ENCODE assay signal across 31 cellular contexts in genomic region chr12:1834186-1834925, GRCh38. TPM values are rescaled to one million over a fixed set of nuclear protein-coding genes. Genes with fewer than 3 reads are reported as not detected.
"Had no signal": no experiment of that assay in that cellular context is flagged by ENCODE, and none has a peak within 500 bp of the region (broad histone marks: within the 10 kb centered on the region; RNA-seq: fewer than 3 reads in every experiment).

No MANE protein-coding gene starts in this region.

- H3K4me3 ChIP-seq: breast epithelium, left lung, mucosa of descending colon, pancreas, right lobe of liver, skin epidermis, thyroid gland, upper lobe of left lung, vagina had no signal

- H3K4me1 ChIP-seq: left lung, right lobe of liver had no signal

- H3K27ac Mint-ChIP-seq: activated CD4-positive, alpha-beta memory T cell treated with anti-CD3 and anti-CD28 coated beads, Interleukin-2, amount 10 ng/mL, durations not matched to agents 7 days and 5 days; activated CD4-positive, alpha-beta T cell treated with anti-CD3 and anti-CD28 coated beads, Interleukin-2, amount 10 ng/mL, durations not matched to agents 7 days and 5 days; activated T-cell treated with anti-CD3 and anti-CD28 coated beads, Interleukin-2, amount 50 U/mL, for 24 hours; nephron; stimulated activated memory B cell treated with anti-CD40 and anti-IgM and Interleukin-4, amounts not matched to agents 10 μg/mL and 1 μg/mL and 100 μg/mL, for 72 hours; stimulated activated naive CD8-positive, alpha-beta T cell treated with anti-CD3 and anti-CD28 coated beads, Interleukin-15, amount 100 ng/mL, for 72 hours had no signal

- H3K36me3 ChIP-seq: breast epithelium, left lung, neutrophil, pancreas, right lobe of liver, thyroid gland, upper lobe of left lung, vagina had no signal

- H3K27ac ChIP-seq: breast epithelium, left lung, neutrophil, pancreas, right lobe of liver, skin epidermis, thyroid gland, upper lobe of left lung, vagina had no signal

- DNase-seq: activated CD4-positive, alpha-beta memory T cell treated with anti-CD3 and anti-CD28 coated beads, Interleukin-2, amount 10 ng/mL, durations not matched to agents 7 days and 5 days; activated CD4-positive, alpha-beta T cell treated with anti-CD3 and anti-CD28 coated beads for 1 hour; activated CD4-positive, alpha-beta T cell treated with anti-CD3 and anti-CD28 coated beads, Interleukin-2, amount 10 ng/mL, durations not matched to agents 7 days and 5 days; activated CD8-positive, alpha-beta memory T cell treated with anti-CD3 and anti-CD28 coated beads, Interleukin-2, amount 50 U/mL, for 48 hours; activated gamma-delta T cell; activated naive CD4-positive, alpha-beta T cell treated with anti-CD3 and anti-CD28 coated beads, Interleukin-2, amount 50 U/mL, for 16 hours; activated T-cell treated with anti-CD3 and anti-CD28 coated beads, Interleukin-2, amount 50 U/mL, for 24 hours; amniotic stem cell; central memory CD4-positive, alpha-beta T cell; effector memory CD4-positive, alpha-beta T cell; stimulated activated CD4-positive, alpha-beta T cell treated with anti-CD3 and anti-CD28 coated beads, Interleukin-4, amount 100 ng/mL, for 24 hours; stimulated activated CD8-positive, alpha-beta memory T cell treated with anti-CD3 and anti-CD28 coated beads, Interleukin-4, amount 100 ng/mL, for 48 hours; stimulated activated naive CD8-positive, alpha-beta T cell treated with anti-CD3 and anti-CD28 coated beads, Interleukin-15, amount 100 ng/mL, for 72 hours; substantia nigra; T-helper 2 cell; thyroid gland had no signal

- H3K9me3 Mint-ChIP-seq: activated CD4-positive, alpha-beta memory T cell treated with anti-CD3 and anti-CD28 coated beads, Interleukin-2, amount 10 ng/mL, durations not matched to agents 7 days and 5 days; activated CD4-positive, alpha-beta T cell treated with anti-CD3 and anti-CD28 coated beads, Interleukin-2, amount 10 ng/mL, durations not matched to agents 7 days and 5 days; activated T-cell treated with anti-CD3 and anti-CD28 coated beads, Interleukin-2, amount 50 U/mL, for 24 hours; nephron; stimulated activated memory B cell treated with anti-CD40 and anti-IgM and Interleukin-4, amounts not matched to agents 10 μg/mL and 1 μg/mL and 100 μg/mL, for 72 hours; stimulated activated naive CD8-positive, alpha-beta T cell treated with anti-CD3 and anti-CD28 coated beads, Interleukin-15, amount 100 ng/mL, for 72 hours had no signal

- H3K4me1 Mint-ChIP-seq: activated CD4-positive, alpha-beta memory T cell treated with anti-CD3 and anti-CD28 coated beads, Interleukin-2, amount 10 ng/mL, durations not matched to agents 7 days and 5 days; activated CD4-positive, alpha-beta T cell treated with anti-CD3 and anti-CD28 coated beads, Interleukin-2, amount 10 ng/mL, durations not matched to agents 7 days and 5 days; stimulated activated naive CD8-positive, alpha-beta T cell treated with anti-CD3 and anti-CD28 coated beads, Interleukin-15, amount 100 ng/mL, for 72 hours had no signal

- H3K27me3 ChIP-seq: pancreas, right lobe of liver, thyroid gland had no signal

- H3K36me3 Mint-ChIP-seq: stimulated activated memory B cell treated with anti-CD40 and anti-IgM and Interleukin-4, amounts not matched to agents 10 μg/mL and 1 μg/mL and 100 μg/mL, for 72 hours had no signal

- H3K9me3 ChIP-seq: breast epithelium, left lung, mucosa of descending colon, neutrophil, pancreas, right lobe of liver, thyroid gland, upper lobe of left lung, vagina had no signal

- ATAC-seq: left lung; mucosa of descending colon; pancreas; right lobe of liver; stimulated activated memory B cell treated with anti-CD40 and anti-IgM and Interleukin-4, amounts not matched to agents 10 μg/mL and 1 μg/mL and 100 μg/mL, for 72 hours; stimulated activated naive CD8-positive, alpha-beta T cell treated with anti-CD3 and anti-CD28 coated beads, Interleukin-15, amount 100 ng/mL, for 72 hours had no signal

- H3K4me3 Mint-ChIP-seq: activated CD4-positive, alpha-beta memory T cell treated with anti-CD3 and anti-CD28 coated beads, Interleukin-2, amount 10 ng/mL, durations not matched to agents 7 days and 5 days; activated CD4-positive, alpha-beta T cell treated with anti-CD3 and anti-CD28 coated beads, Interleukin-2, amount 10 ng/mL, durations not matched to agents 7 days and 5 days; activated T-cell treated with anti-CD3 and anti-CD28 coated beads, Interleukin-2, amount 50 U/mL, for 24 hours; nephron; stimulated activated memory B cell treated with anti-CD40 and anti-IgM and Interleukin-4, amounts not matched to agents 10 μg/mL and 1 μg/mL and 100 μg/mL, for 72 hours; stimulated activated naive CD8-positive, alpha-beta T cell treated with anti-CD3 and anti-CD28 coated beads, Interleukin-15, amount 100 ng/mL, for 72 hours had no signal

RNA-seq across cellular contexts. Expression of gene LRTM2, which starts 14.0 kb away (rescaled TPM):
- total RNA-seq: activated CD4-positive, alpha-beta memory T cell treated with anti-CD3 and anti-CD28 coated beads, Interleukin-2, amount 10 ng/mL, durations not matched to agents 7 days and 5 days; activated CD4-positive, alpha-beta T cell treated with anti-CD3 and anti-CD28 coated beads, Interleukin-2, amount 10 ng/mL, durations not matched to agents 7 days and 5 days; breast epithelium; dermis microvascular lymphatic vessel endothelial cell; epithelial cell of proximal tubule; left lung; lung microvascular endothelial cell; mesenteric fat pad; mucosa of descending colon; pancreas; right lobe of liver; thyroid gland; upper lobe of left lung; vagina had no signal
- polyA plus RNA-seq: pancreas had no signal
